8 cellular contexts compared by ENCODE assay signal in genomic region chr17:412211-413015, GRCh38. TPM values are rescaled to one million over a fixed set of nuclear protein-coding genes. Genes with fewer than 3 reads are reported as not detected.
DNase-seq lines count a peak whose midpoint lies in the region; ATAC-seq and TF ChIP-seq lines count a peak whose summit lies in the region.

No MANE protein-coding gene starts in this region.

- no peaks in the 10 kb centered on the region for H3K9me3 ChIP-seq in naive thymus-derived CD4-positive, alpha-beta T cell (ENCODE audit: control insufficient read depth in 2 of 3, low read length in 3 of 3)
- no peaks in the 10 kb centered on the region for H3K9me3 ChIP-seq in uterus

- ATAC-seq in effector memory CD8-positive, alpha-beta T cell (replicated peaks) = no peak
- ATAC-seq in naive thymus-derived CD4-positive, alpha-beta T cell = peak; percentile 43

- peak overlapping the region; percentile 88 for H3K27ac ChIP-seq in naive thymus-derived CD4-positive, alpha-beta T cell (ENCODE audit: low read depth, low read length)
- peak overlapping the region in 1 of 2 donors; percentile 8 for H3K27ac ChIP-seq in uterus

- no peak overlapping the region for H3K4me3 ChIP-seq in AG04449 (ENCODE audit: low read depth, low read length)
- H3K4me3 ChIP-seq in naive thymus-derived CD4-positive, alpha-beta T cell (ENCODE audit: low read length) = peak overlapping the region; percentile 77
- H3K4me3 ChIP-seq in uterus = no peak overlapping the region

- no peaks in the 10 kb centered on the region for H3K36me3 ChIP-seq in naive thymus-derived CD4-positive, alpha-beta T cell (ENCODE audit: control insufficient read depth in 2 of 3, insufficient read depth in 3 of 3, low read length in 3 of 3)
- H3K36me3 ChIP-seq in uterus = no peaks in the 10 kb centered on the region

- no peak for TF ChIP-seq POLR2A in uterus (IDR thresholded peaks at IDR 0.05)

- intact Hi-C loops in naive thymus-derived CD4-positive, alpha-beta T cell (cut with micrococcal nuclease) = loop anchor here (1.0 to 5.0 kb wide), 7 partner anchors 88 to 570 kb away; no protein-coding TSS in a partner anchor
- intact Hi-C loops in uterus (cut with DNase I; ENCODE audit: low total_unique reads) = no loop called here

- peaks cover 55 to 58% of the 10 kb centered on the region in 2 donors for H3K4me1 Mint-ChIP-seq in effector memory CD8-positive, alpha-beta T cell (ENCODE audit: low read depth in 2 of 2)
- H3K4me1 Mint-ChIP-seq in naive thymus-derived CD4-positive, alpha-beta T cell = peaks cover 48 to 85% (median 79%) of the 10 kb centered on the region in 7 donors

- TF ChIP-seq CTCF in AG04449 (IDR thresholded peaks at IDR 0.05; ENCODE audit: insufficient read depth, low read length, missing control alignments) (peak; percentile 76), GM12874 (IDR thresholded peaks at IDR 0.05; ENCODE audit: insufficient read depth, low read depth, low read length) (peak; percentile 65), uterus (IDR thresholded peaks at IDR 0.05) (peak; percentile 78 to 91 (median 80))

- H3K27me3 ChIP-seq in naive thymus-derived CD4-positive, alpha-beta T cell (ENCODE audit: control insufficient read depth in 2 of 2, insufficient read depth in 2 of 2, low read length in 2 of 2) = no peaks in the 10 kb centered on the region
- no peaks in the 10 kb centered on the region for H3K27me3 ChIP-seq in uterus

- POLR2A ChIA-PET in AG04449 (lab: Yijun Ruan, JAX) = interaction anchor here (0.8 to 1.6 kb wide), 3 partner anchors 256 to 584 kb away, joined by 3 to 5 read pairs (median 3); partner anchors contain the start of gene TIMM22
- POLR2A ChIA-PET in naive thymus-derived CD4-positive, alpha-beta T cell (lab: Charles Lee) = interaction anchor here (0.6 to 2.4 kb wide), 14 partner anchors 9 to 288 kb away, joined by 3 to 19 read pairs (median 6); no protein-coding TSS in a partner anchor

- CTCF ChIA-PET in AG04449 (lab: Yijun Ruan, JAX) = interaction anchor here (0.6 to 3.3 kb wide), 61 partner anchors 10 to 644 kb away, joined by 3 to 533 read pairs (median 6); partner anchors contain the start of genes GEMIN4, GLOD4, MRM3 and RFLNB
- CTCF ChIA-PET in naive thymus-derived CD4-positive, alpha-beta T cell (lab: Charles Lee) = interaction anchor here (0.6 to 2.5 kb wide), 35 partner anchors 9 to 340 kb away, joined by 3 to 63 read pairs (median 4); no protein-coding TSS in a partner anchor

- peaks cover 52 to 59% of the 10 kb centered on the region in 2 donors for H3K4me1 ChIP-seq in naive thymus-derived CD4-positive, alpha-beta T cell (ENCODE audit: control insufficient read depth in 2 of 2, insufficient read depth in 2 of 2, low read length in 2 of 2)
- H3K4me1 ChIP-seq in uterus = peaks cover 0 to 13% of the 10 kb centered on the region in 2 donors

- H3K4me3 Mint-ChIP-seq in effector memory CD8-positive, alpha-beta T cell = peak overlapping the region; percentile 65 to 84
- H3K4me3 Mint-ChIP-seq in naive thymus-derived CD4-positive, alpha-beta T cell = peak overlapping the region; percentile 91 to 97 (median 94)

- H3K9me3 Mint-ChIP-seq in effector memory CD8-positive, alpha-beta T cell = no peaks in the 10 kb centered on the region
- peaks cover 0 to 18% (median 0%) of the 10 kb centered on the region in 11 donors for H3K9me3 Mint-ChIP-seq in naive thymus-derived CD4-positive, alpha-beta T cell

- no peak for DNase-seq in AG04449 (ENCODE audit: low read depth, low spot score)
- peak; percentile 21 for DNase-seq in NCI-H226
- DNase-seq in activated CD4-positive, alpha-beta T cell treated with anti-CD3 and anti-CD28 coated beads, Interleukin-2, amount 50 U/mL, for 4 hours = peak; percentile 62
- peak; percentile 60 to 67 (median 64) for DNase-seq in effector memory CD8-positive, alpha-beta T cell
- DNase-seq in naive thymus-derived CD4-positive, alpha-beta T cell = peak in 8 of 9 donors; percentile 56 to 84 (median 75)
- DNase-seq in uterus = peak; percentile 49 to 62
- DNase-seq in 8988T = no peak

- H3K36me3 Mint-ChIP-seq in effector memory CD8-positive, alpha-beta T cell (ENCODE audit: insufficient read depth) = peaks cover 41% of the 10 kb centered on the region
- H3K36me3 Mint-ChIP-seq in naive thymus-derived CD4-positive, alpha-beta T cell = peaks cover 0 to 44% (median 5%) of the 10 kb centered on the region in 5 donors

- H3K27ac Mint-ChIP-seq in effector memory CD8-positive, alpha-beta T cell = peak overlapping the region; percentile 50 to 96
- peak overlapping the region; percentile 90 to 99 (median 98) for H3K27ac Mint-ChIP-seq in naive thymus-derived CD4-positive, alpha-beta T cell

- H3K27me3 Mint-ChIP-seq in effector memory CD8-positive, alpha-beta T cell = no peaks in the 10 kb centered on the region
- peaks cover 0 to 9% (median 0%) of the 10 kb centered on the region in 5 donors for H3K27me3 Mint-ChIP-seq in naive thymus-derived CD4-positive, alpha-beta T cell

RNA-seq across cellular contexts. Expression of gene RFLNB, which starts 33.3 kb away (rescaled TPM):
- total RNA-seq in naive thymus-derived CD4-positive, alpha-beta T cell = 100 to 1,000 TPM in 1 of 5 experiments, 10 to 100 TPM in 4; 53.9 to 180 (median 59.2) TPM
- polyA plus RNA-seq in naive thymus-derived CD4-positive, alpha-beta T cell = 10 to 100 TPM; 38.8 to 43.9 TPM
- total RNA-seq in uterus = 10 to 100 TPM in 3 of 4 donors, 1 to 10 TPM in 1; 3.3 to 38.0 (median 18.4) TPM

RNA-seq across cellular contexts. Expression of gene RPH3AL, which starts 59.8 kb away (rescaled TPM):
- 10 to 100 TPM in 2 of 5 experiments, 1 to 10 TPM in 3; 3.0 to 19.6 (median 4.3) TPM for total RNA-seq in naive thymus-derived CD4-positive, alpha-beta T cell
- 1 to 10 TPM in 1 of 2 donors, under 1 TPM in 1; 0.84 to 8.4 TPM for polyA plus RNA-seq in naive thymus-derived CD4-positive, alpha-beta T cell
- total RNA-seq in uterus = 10 to 100 TPM in 3 of 4 donors, 1 to 10 TPM in 1; 9.9 to 44.7 (median 21.5) TPM

Comparison
In these comparisons a context has a peak if more than half of its experiments do, and no peak if none do; other contexts are left out.
1. DNase-seq: peak in NCI-H226 (single experiment), activated CD4-positive, alpha-beta T cell treated with anti-CD3 and anti-CD28 coated beads, Interleukin-2, amount 50 U/mL, for 4 hours (2 of 2), effector memory CD8-positive, alpha-beta T cell (3 of 3), naive thymus-derived CD4-positive, alpha-beta T cell (8 of 9) and uterus (2 of 2); none in AG04449 (single experiment) and 8988T (single experiment).
2. Peak in every context shown above with its lines, with median percentiles within 50 percentile points of each other: CTCF ChIP-seq.